In the genomic region with DNA sequence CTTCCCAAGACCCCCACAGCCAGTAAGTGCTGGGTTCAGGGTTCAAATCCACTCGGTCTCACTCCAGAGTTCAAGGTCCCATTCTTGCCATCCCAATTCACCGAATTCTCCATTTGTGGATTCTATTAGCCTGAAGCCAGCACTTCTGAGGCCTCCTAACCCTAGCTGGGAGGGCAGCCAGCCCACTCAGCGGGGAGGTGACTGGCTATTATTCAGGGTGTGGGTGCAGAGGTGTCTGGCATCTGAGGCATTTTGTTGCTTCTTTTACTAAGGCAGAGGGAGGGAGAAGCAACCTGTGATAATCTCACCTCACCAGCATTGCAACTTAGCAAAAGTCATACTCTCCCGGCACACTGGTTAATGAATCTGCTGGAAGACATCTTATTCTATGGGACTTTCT, we compare ENCODE assay signal across 24 cellular contexts. TPM values are rescaled to one million over a fixed set of nuclear protein-coding genes. Genes with fewer than 3 reads are reported as not detected.
DNase-seq lines count a peak whose midpoint lies in the region; ATAC-seq and TF ChIP-seq lines count a peak whose summit lies in the region.
"Had no signal": no experiment of that assay in that cellular context is flagged by ENCODE, and none has a peak within 500 bp of the region (broad histone marks: within the 10 kb centered on the region; RNA-seq: fewer than 3 reads in every experiment).

No MANE protein-coding gene starts in this region.

- H3K4me2 ChIP-seq in DND-41 (ENCODE audit: insufficient read depth, low read length) = no peak overlapping the region
- H3K4me2 ChIP-seq: A549; BLaER1 treated with 17β-estradiol and CSF1 and Interleukin-3, amounts not matched to agents 10 nM and 100 nM had no signal

- TF ChIP-seq CTCF in DND-41 (IDR thresholded peaks at IDR 0.05; ENCODE audit: borderline replicate concordance, extremely low read depth, low read length, poor library complexity, severe bottlenecking) (no peak), Panc1 (IDR thresholded peaks at IDR 0.05) (no peak)

- BruUV-seq in Panc1 (replicated peaks; lab: Mats Ljungman, UMichigan) = no TSS peak

- H3K27me3 ChIP-seq in DND-41 (ENCODE audit: insufficient read depth, low read length, poor library complexity) = no peaks in the 10 kb centered on the region
- H3K27me3 ChIP-seq in Panc1 (ENCODE audit: control insufficient read depth, insufficient read depth, low read length) = no peaks in the 10 kb centered on the region
- H3K27me3 ChIP-seq: BE2C; BLaER1 treated with 17β-estradiol and CSF1 and Interleukin-3, amounts not matched to agents 10 nM and 100 nM had no signal

- H3K4me1 Mint-ChIP-seq in activated CD4-positive, alpha-beta memory T cell treated with anti-CD3 and anti-CD28 coated beads, Interleukin-2, amount 10 ng/mL, durations not matched to agents 7 days and 5 days = no peaks in the 10 kb centered on the region
- H3K4me1 Mint-ChIP-seq in activated CD4-positive, alpha-beta memory T cell treated with anti-CD3 and anti-CD28 coated beads for 36 hours (ENCODE audit: low read depth) = peaks cover 2% of the 10 kb centered on the region
- no peaks in the 10 kb centered on the region for H3K4me1 Mint-ChIP-seq in central memory CD8-positive, alpha-beta T cell
- no peaks in the 10 kb centered on the region for H3K4me1 Mint-ChIP-seq in stimulated activated effector memory CD8-positive, alpha-beta T cell treated with anti-CD3 and anti-CD28 coated beads, Interleukin-12 subunit alpha, Interleukin-12 subunit beta, amount 100 ng/mL, for 72 hours
- H3K4me1 Mint-ChIP-seq: CD14-positive monocyte; CD8-positive, alpha-beta memory T cell had no signal

- H3K9me3 ChIP-seq in DND-41 (ENCODE audit: insufficient read depth, low read length, severe bottlenecking) (peaks cover 13% of the 10 kb centered on the region), Panc1 (ENCODE audit: control insufficient read depth, insufficient read depth, low read depth, low read length) (no peaks in the 10 kb centered on the region)
- H3K9me3 ChIP-seq: BE2C had no signal

- no peaks in the 10 kb centered on the region for H3K79me2 ChIP-seq in DND-41 (ENCODE audit: insufficient read depth, low read length)

- H3K4me1 ChIP-seq in DND-41 (ENCODE audit: insufficient read depth, low read length) (no peaks in the 10 kb centered on the region), Panc1 (ENCODE audit: control insufficient read depth, insufficient read depth, low read length) (no peaks in the 10 kb centered on the region)
- H3K4me1 ChIP-seq: A549; BE2C; BLaER1 treated with 17β-estradiol and CSF1 and Interleukin-3, amounts not matched to agents 10 nM and 100 nM had no signal

- H3K4me3 ChIP-seq in DND-41 (ENCODE audit: low read depth in 1 of 2, low read length in 2 of 2) (no peak overlapping the region), Panc1 (ENCODE audit: low read depth in 2 of 2, low read length in 2 of 2) (no peak overlapping the region)
- H3K4me3 ChIP-seq: A549; BLaER1 treated with 17β-estradiol and CSF1 and Interleukin-3, amounts not matched to agents 10 nM and 100 nM; GM12878; GM23248 had no signal

- H3K36me3 Mint-ChIP-seq in activated CD4-positive, alpha-beta memory T cell treated with anti-CD3 and anti-CD28 coated beads, Interleukin-2, amount 10 ng/mL, durations not matched to agents 7 days and 5 days (ENCODE audit: low read depth) = peaks cover 15% of the 10 kb centered on the region
- no peaks in the 10 kb centered on the region for H3K36me3 Mint-ChIP-seq in activated CD4-positive, alpha-beta memory T cell treated with anti-CD3 and anti-CD28 coated beads for 36 hours
- peaks cover 9% of the 10 kb centered on the region for H3K36me3 Mint-ChIP-seq in central memory CD8-positive, alpha-beta T cell (ENCODE audit: insufficient read depth)
- no peaks in the 10 kb centered on the region for H3K36me3 Mint-ChIP-seq in stimulated activated effector memory CD8-positive, alpha-beta T cell treated with anti-CD3 and anti-CD28 coated beads, Interleukin-12 subunit alpha, Interleukin-12 subunit beta, amount 100 ng/mL, for 72 hours

- CTCF ChIA-PET in activated CD4-positive, alpha-beta memory T cell treated with anti-CD3 and anti-CD28 coated beads, Interleukin-2, amount 10 ng/mL, durations not matched to agents 7 days and 5 days (lab: Charles Lee) = no interaction called here
- CTCF ChIA-PET in activated CD4-positive, alpha-beta memory T cell treated with anti-CD3 and anti-CD28 coated beads for 36 hours (lab: Charles Lee) = no interaction called here
- CTCF ChIA-PET in Panc1 (lab: Charles Lee) = no interaction called here

- H2AFZ ChIP-seq in DND-41 (ENCODE audit: low read depth, low read length) = no peak overlapping the region
- H2AFZ ChIP-seq: GM23248 had no signal

- no peak overlapping the region for H3K9ac ChIP-seq in DND-41 (ENCODE audit: low read depth, low read length)
- H3K9ac ChIP-seq: BLaER1 treated with 17β-estradiol and CSF1 and Interleukin-3, amounts not matched to agents 10 nM and 100 nM; GM23248 had no signal

- H3K36me3 ChIP-seq in DND-41 (ENCODE audit: insufficient read depth, low read length) (no peaks in the 10 kb centered on the region; the same call in 1 of the 2 replicates), Panc1 (ENCODE audit: control insufficient read depth, insufficient read depth, low read length) (no peaks in the 10 kb centered on the region)
- H3K36me3 ChIP-seq: BE2C; BLaER1 treated with 17β-estradiol and CSF1 and Interleukin-3, amounts not matched to agents 10 nM and 100 nM had no signal

- no peaks in the 10 kb centered on the region for H3K27me3 Mint-ChIP-seq in activated CD4-positive, alpha-beta memory T cell treated with anti-CD3 and anti-CD28 coated beads, Interleukin-2, amount 10 ng/mL, durations not matched to agents 7 days and 5 days
- no peaks in the 10 kb centered on the region for H3K27me3 Mint-ChIP-seq in activated CD4-positive, alpha-beta memory T cell treated with anti-CD3 and anti-CD28 coated beads for 36 hours
- no peaks in the 10 kb centered on the region for H3K27me3 Mint-ChIP-seq in central memory CD8-positive, alpha-beta T cell
- H3K27me3 Mint-ChIP-seq: CD4-positive, alpha-beta T cell; CD8-positive, alpha-beta memory T cell had no signal

- H3K27ac Mint-ChIP-seq in activated CD4-positive, alpha-beta memory T cell treated with anti-CD3 and anti-CD28 coated beads, Interleukin-2, amount 10 ng/mL, durations not matched to agents 7 days and 5 days = peak overlapping the region; percentile 12
- no peak overlapping the region for H3K27ac Mint-ChIP-seq in activated CD4-positive, alpha-beta memory T cell treated with anti-CD3 and anti-CD28 coated beads for 36 hours
- no peak overlapping the region for H3K27ac Mint-ChIP-seq in central memory CD8-positive, alpha-beta T cell (ENCODE audit: low read depth)
- H3K27ac Mint-ChIP-seq in stimulated activated effector memory CD8-positive, alpha-beta T cell treated with anti-CD3 and anti-CD28 coated beads, Interleukin-12 subunit alpha, Interleukin-12 subunit beta, amount 100 ng/mL, for 72 hours = no peak overlapping the region
- H3K27ac Mint-ChIP-seq: CD14-positive monocyte; CD4-positive, alpha-beta T cell; CD8-positive, alpha-beta memory T cell had no signal

- 0 out of 3 replicates have a peak, but pooled peaks have one; percentile 18 for ATAC-seq in DND-41 (ENCODE audit: insufficient read depth, low read depth)
- 0 out of 2 replicates have a peak, but pooled peaks have one; percentile 15 for ATAC-seq in Panc1
- ATAC-seq in central memory CD8-positive, alpha-beta T cell (replicated peaks; ENCODE audit: extremely low read depth, poor library complexity, severe bottlenecking) = no peak
- no peak for ATAC-seq in stimulated activated effector memory CD8-positive, alpha-beta T cell treated with anti-CD3 and anti-CD28 coated beads, Interleukin-12 subunit alpha, Interleukin-12 subunit beta, amount 100 ng/mL, for 72 hours
- ATAC-seq: A549, GM12878 had no signal

- no peak overlapping the region for H3K4me3 Mint-ChIP-seq in activated CD4-positive, alpha-beta memory T cell treated with anti-CD3 and anti-CD28 coated beads, Interleukin-2, amount 10 ng/mL, durations not matched to agents 7 days and 5 days
- no peak overlapping the region for H3K4me3 Mint-ChIP-seq in activated CD4-positive, alpha-beta memory T cell treated with anti-CD3 and anti-CD28 coated beads for 36 hours
- H3K4me3 Mint-ChIP-seq in central memory CD8-positive, alpha-beta T cell = peak overlapping the region; percentile 9
- H3K4me3 Mint-ChIP-seq in stimulated activated effector memory CD8-positive, alpha-beta T cell treated with anti-CD3 and anti-CD28 coated beads, Interleukin-12 subunit alpha, Interleukin-12 subunit beta, amount 100 ng/mL, for 72 hours = no peak overlapping the region
- H3K4me3 Mint-ChIP-seq: CD14-positive monocyte; CD4-positive, alpha-beta T cell; CD8-positive, alpha-beta memory T cell had no signal

- intact Hi-C loops in activated CD4-positive, alpha-beta memory T cell treated with anti-CD3 and anti-CD28 coated beads for 36 hours (cut with micrococcal nuclease) = no loop called here
- intact Hi-C loops in Panc1 (cut with micrococcal nuclease; ENCODE audit: unreplicated experiment) = no loop called here

- peaks cover 9% of the 10 kb centered on the region for H3K9me3 Mint-ChIP-seq in activated CD4-positive, alpha-beta memory T cell treated with anti-CD3 and anti-CD28 coated beads, Interleukin-2, amount 10 ng/mL, durations not matched to agents 7 days and 5 days
- no peaks in the 10 kb centered on the region for H3K9me3 Mint-ChIP-seq in activated CD4-positive, alpha-beta memory T cell treated with anti-CD3 and anti-CD28 coated beads for 36 hours
- H3K9me3 Mint-ChIP-seq in central memory CD8-positive, alpha-beta T cell = no peaks in the 10 kb centered on the region
- H3K9me3 Mint-ChIP-seq in stimulated activated effector memory CD8-positive, alpha-beta T cell treated with anti-CD3 and anti-CD28 coated beads, Interleukin-12 subunit alpha, Interleukin-12 subunit beta, amount 100 ng/mL, for 72 hours = peaks cover 4% of the 10 kb centered on the region
- H3K9me3 Mint-ChIP-seq: CD4-positive, alpha-beta T cell had no signal

- in situ Hi-C loops in Panc1 (cut with HindIII; ENCODE audit: low pct_unique_long_range_greater_than_20kb, low sequenced_read_pairs) = no loop called here

- H3K27ac ChIP-seq in DND-41 (ENCODE audit: low read length) = no peak overlapping the region
- no peak overlapping the region for H3K27ac ChIP-seq in Panc1 (ENCODE audit: low read length)
- H3K27ac ChIP-seq: A549; BLaER1 treated with 17β-estradiol and CSF1 and Interleukin-3, amounts not matched to agents 10 nM and 100 nM; GM23248 had no signal

- DNase-seq in activated CD4-positive, alpha-beta memory T cell treated with anti-CD3 and anti-CD28 coated beads, Interleukin-2, amount 10 ng/mL, durations not matched to agents 7 days and 5 days = no peak
- no peak for DNase-seq in activated CD4-positive, alpha-beta memory T cell treated with anti-CD3 and anti-CD28 coated beads for 36 hours
- DNase-seq in DND-41 (no peak), Panc1 (ENCODE audit: low read depth, low spot score) (no peak), NCI-H2227 (lab: John Stamatoyannopoulos, UW; ENCODE audit: unreplicated experiment) (no peak), NCI-H345 (lab: John Stamatoyannopoulos, UW) (no peak)
- DNase-seq in central memory CD8-positive, alpha-beta T cell (ENCODE audit: low spot score in 2 of 2) = no peak
- DNase-seq in stimulated activated effector memory CD8-positive, alpha-beta T cell treated with anti-CD3 and anti-CD28 coated beads, Interleukin-12 subunit alpha, Interleukin-12 subunit beta, amount 100 ng/mL, for 72 hours (ENCODE audit: low spot score in 2 of 2) = no peak
- DNase-seq: 8988T; ACHN; AML-193; BE2C; CD4-positive, alpha-beta T cell; CD8-positive, alpha-beta memory T cell; DMS153; EL; GDM1; GM23248; H7; HCEC 1CT had no signal

- no peaks in the 10 kb centered on the region for H4K20me1 ChIP-seq in DND-41 (ENCODE audit: insufficient read depth, low read length)
- H4K20me1 ChIP-seq: BLaER1 treated with 17β-estradiol and CSF1 and Interleukin-3, amounts not matched to agents 10 nM and 100 nM had no signal

- POLR2A ChIA-PET in activated CD4-positive, alpha-beta memory T cell treated with anti-CD3 and anti-CD28 coated beads, Interleukin-2, amount 10 ng/mL, durations not matched to agents 7 days and 5 days (lab: Charles Lee) = no interaction called here
- POLR2A ChIA-PET in activated CD4-positive, alpha-beta memory T cell treated with anti-CD3 and anti-CD28 coated beads for 36 hours (lab: Charles Lee) = no interaction called here
- POLR2A ChIA-PET in Panc1 (lab: Charles Lee) = no interaction called here

RNA-seq across cellular contexts. Expression of gene PTPRN2, which starts 8.7 kb away (rescaled TPM):
- total RNA-seq in activated CD4-positive, alpha-beta memory T cell treated with anti-CD3 and anti-CD28 coated beads, Interleukin-2, amount 10 ng/mL, durations not matched to agents 7 days and 5 days = 1 to 10 TPM; 4.7 to 4.8 TPM
- under 1 TPM; 0.51 to 0.64 TPM for total RNA-seq in activated CD4-positive, alpha-beta memory T cell treated with anti-CD3 and anti-CD28 coated beads for 36 hours
- 1.1 TPM for total RNA-seq in Panc1 (2021; ENCODE audit: unreplicated experiment)
- 2.5 TPM for polyA plus RNA-seq in Panc1 (2012; ENCODE audit: insufficient read length)
- total RNA-seq: GM12878, GM23248 had no signal

Comparison
In these comparisons a context has a peak if more than half of its experiments do, and no peak if none do; other contexts are left out.
1. ATAC-seq: peak in DND-41 (single experiment) and Panc1 (single experiment); none in central memory CD8-positive, alpha-beta T cell (single experiment) and stimulated activated effector memory CD8-positive, alpha-beta T cell treated with anti-CD3 and anti-CD28 coated beads, Interleukin-12 subunit alpha, Interleukin-12 subunit beta, amount 100 ng/mL, for 72 hours (single experiment).